ENCODE assay signal across 8 cellular contexts in the genomic region with DNA sequence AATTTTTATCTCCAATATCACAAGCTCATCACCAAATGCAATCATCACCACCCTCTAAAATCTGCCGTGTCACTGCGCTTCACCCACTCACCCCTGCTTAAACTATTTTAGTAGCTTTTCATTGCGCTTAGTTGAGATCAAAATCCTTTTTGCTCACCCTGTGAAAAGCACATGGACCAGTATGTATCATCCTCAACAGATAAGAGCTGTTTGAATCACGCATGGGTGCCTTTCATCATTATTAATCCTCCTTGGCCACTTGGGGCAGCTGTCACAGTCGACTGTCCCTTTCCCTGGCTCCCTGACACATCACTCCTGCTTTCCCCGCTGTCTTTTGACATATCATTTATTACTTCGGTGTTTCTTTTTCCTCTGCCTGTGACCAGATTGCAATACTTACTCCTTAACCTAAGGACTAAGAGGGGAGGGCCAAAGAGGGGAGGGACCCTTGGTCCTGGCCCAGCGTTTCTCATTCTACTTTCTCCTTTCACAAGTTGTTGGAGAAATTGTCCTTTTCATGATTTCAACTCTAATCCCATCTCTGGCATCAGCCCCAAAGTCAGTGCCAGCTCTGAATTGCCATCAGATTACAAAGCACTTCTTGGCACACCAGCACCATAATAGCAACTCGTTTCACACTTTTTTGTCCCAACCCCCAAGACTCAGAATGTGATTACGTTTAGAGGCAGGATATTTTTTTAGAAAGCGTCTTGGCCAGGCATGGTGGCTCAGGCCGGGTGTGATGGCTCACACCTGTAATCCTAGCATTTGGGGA. TPM values are rescaled to one million over a fixed set of nuclear protein-coding genes. Genes with fewer than 3 reads are reported as not detected.
DNase-seq lines count a peak whose midpoint lies in the region; ATAC-seq and TF ChIP-seq lines count a peak whose summit lies in the region.

No MANE protein-coding gene starts in this region.

- TF ChIP-seq CTCF in GM20000 (IDR thresholded peaks at IDR 0.05; ENCODE audit: extremely low read depth, missing control alignments): no peak

- H3K36me3 Mint-ChIP-seq in activated naive CD8-positive, alpha-beta T cell treated with anti-CD3 and anti-CD28 coated beads, Interleukin-2, amount 50 U/mL, for 24 hours (ENCODE audit: low read depth): no peaks in the 10 kb centered on the region
- no peaks in the 10 kb centered on the region for H3K36me3 Mint-ChIP-seq in activated naive CD8-positive, alpha-beta T cell treated with anti-CD3 and anti-CD28 coated beads for 36 hours

- no peak for DNase-seq in activated naive CD8-positive, alpha-beta T cell treated with anti-CD3 and anti-CD28 coated beads, Interleukin-2, amount 50 U/mL, for 24 hours
- no peak for DNase-seq in activated naive CD8-positive, alpha-beta T cell treated with anti-CD3 and anti-CD28 coated beads for 36 hours
- DNase-seq in RPMI7951 (ENCODE audit: low read depth) (peak; percentile 28), fibroblast of peridontal ligament (ENCODE audit: extremely low read depth) (peak; percentile 24), superior temporal gyrus (ENCODE audit: extremely low spot score) (peak; percentile 27), GM20000 (ENCODE audit: low spot score) (no peak)

- H3K9me3 Mint-ChIP-seq in activated naive CD8-positive, alpha-beta T cell treated with anti-CD3 and anti-CD28 coated beads, Interleukin-2, amount 50 U/mL, for 24 hours: no peaks in the 10 kb centered on the region
- no peaks in the 10 kb centered on the region for H3K9me3 Mint-ChIP-seq in activated naive CD8-positive, alpha-beta T cell treated with anti-CD3 and anti-CD28 coated beads for 36 hours

- H3K4me1 Mint-ChIP-seq in activated naive CD8-positive, alpha-beta T cell treated with anti-CD3 and anti-CD28 coated beads, Interleukin-2, amount 50 U/mL, for 24 hours: peaks cover 2% of the 10 kb centered on the region
- H3K4me1 Mint-ChIP-seq in activated naive CD8-positive, alpha-beta T cell treated with anti-CD3 and anti-CD28 coated beads for 36 hours: no peaks in the 10 kb centered on the region

- H3K4me3 Mint-ChIP-seq in activated naive CD8-positive, alpha-beta T cell treated with anti-CD3 and anti-CD28 coated beads, Interleukin-2, amount 50 U/mL, for 24 hours: no peak overlapping the region
- H3K4me3 Mint-ChIP-seq in activated naive CD8-positive, alpha-beta T cell treated with anti-CD3 and anti-CD28 coated beads for 36 hours: no peak overlapping the region

- ATAC-seq in activated naive CD8-positive, alpha-beta T cell treated with anti-CD3 and anti-CD28 coated beads, Interleukin-2, amount 50 U/mL, for 24 hours: peak; percentile 47
- no peak for ATAC-seq in GM18519 (IDR thresholded peaks at IDR 0.05; ENCODE audit: low FRiP score, unreplicated experiment)
- ATAC-seq in GM19467 (IDR thresholded peaks at IDR 0.05; ENCODE audit: unreplicated experiment): no peak

- peaks cover 8% of the 10 kb centered on the region for H3K27me3 Mint-ChIP-seq in activated naive CD8-positive, alpha-beta T cell treated with anti-CD3 and anti-CD28 coated beads, Interleukin-2, amount 50 U/mL, for 24 hours
- no peaks in the 10 kb centered on the region for H3K27me3 Mint-ChIP-seq in activated naive CD8-positive, alpha-beta T cell treated with anti-CD3 and anti-CD28 coated beads for 36 hours

- no peak overlapping the region for H3K27ac Mint-ChIP-seq in activated naive CD8-positive, alpha-beta T cell treated with anti-CD3 and anti-CD28 coated beads, Interleukin-2, amount 50 U/mL, for 24 hours
- no peak overlapping the region for H3K27ac Mint-ChIP-seq in activated naive CD8-positive, alpha-beta T cell treated with anti-CD3 and anti-CD28 coated beads for 36 hours

RNA-seq across cellular contexts. Expression of gene KDM6B, which starts 8.6 kb away (rescaled TPM):
- total RNA-seq in activated naive CD8-positive, alpha-beta T cell treated with anti-CD3 and anti-CD28 coated beads for 36 hours: 10 to 100 TPM; 44.5 to 47.6 TPM
- 0.20 and 0.48 TPM in 2 replicates for total RNA-seq in RPMI7951 (2014; rRNA removed; shearing (Covaris generic))

RNA-seq across cellular contexts. Expression of gene TMEM88, which starts 29.5 kb away (rescaled TPM):
- 1 to 10 TPM; 4.2 to 4.8 TPM for total RNA-seq in activated naive CD8-positive, alpha-beta T cell treated with anti-CD3 and anti-CD28 coated beads for 36 hours
- not detected in 2 replicates for total RNA-seq in RPMI7951 (2014; rRNA removed; shearing (Covaris generic))

RNA-seq across cellular contexts. Expression of gene NAA38, which starts 32.0 kb away (rescaled TPM):
- 10 to 100 TPM; 65.2 to 66.6 TPM for total RNA-seq in activated naive CD8-positive, alpha-beta T cell treated with anti-CD3 and anti-CD28 coated beads for 36 hours
- 94.4 and 110 TPM in 2 replicates for total RNA-seq in RPMI7951 (2014; rRNA removed; shearing (Covaris generic))

RNA-seq across cellular contexts. Expression of gene CYB5D1, which starts 32.4 kb away (rescaled TPM):
- 10 to 100 TPM; 18.6 to 20.1 TPM for total RNA-seq in activated naive CD8-positive, alpha-beta T cell treated with anti-CD3 and anti-CD28 coated beads for 36 hours
- total RNA-seq in RPMI7951 (2014; rRNA removed; shearing (Covaris generic)): 5.7 and 6.1 TPM in 2 replicates

Comparison
In these comparisons a context has a peak if more than half of its experiments do, and no peak if none do; other contexts are left out.
1. DNase-seq: peak in RPMI7951 (single experiment), fibroblast of peridontal ligament (single experiment) and superior temporal gyrus (single experiment); none in activated naive CD8-positive, alpha-beta T cell treated with anti-CD3 and anti-CD28 coated beads, Interleukin-2, amount 50 U/mL, for 24 hours (single experiment), activated naive CD8-positive, alpha-beta T cell treated with anti-CD3 and anti-CD28 coated beads for 36 hours (single experiment) and GM20000 (single experiment).
2. RNA of gene KDM6B, which starts 8.6 kb away (total RNA-seq): 44.5 to 47.6 TPM in activated naive CD8-positive, alpha-beta T cell treated with anti-CD3 and anti-CD28 coated beads for 36 hours; 0.20 to 0.48 TPM in RPMI7951; every median in the first group is over 10 times any median in the second.